Comparison of ENCODE assay signal across 15 cellular contexts in genomic region chr13:99018418-99019180, GRCh38. TPM values are rescaled to one million over a fixed set of nuclear protein-coding genes. Genes with fewer than 3 reads are reported as not detected.
DNase-seq lines count a peak whose midpoint lies in the region; ATAC-seq and TF ChIP-seq lines count a peak whose summit lies in the region.
"Had no signal": no experiment of that assay in that cellular context is flagged by ENCODE, and none has a peak within 500 bp of the region (broad histone marks: within the 10 kb centered on the region; RNA-seq: fewer than 3 reads in every experiment).

No MANE protein-coding gene starts in this region.

- no peak for DNase-seq in activated CD4-positive, alpha-beta T cell treated with anti-CD3 and anti-CD28 coated beads, Interleukin-2, amount 10 ng/mL, durations not matched to agents 24 days and 14 days
- DNase-seq in activated CD4-positive, alpha-beta T cell treated with anti-CD3 and anti-CD28 coated beads, Interleukin-2, amount 50 U/mL, for 48 hours: no peak
- DNase-seq in SK-N-SH (no peak), retinal pigment epithelial cell (ENCODE audit: low read depth) (peak; percentile 27), COR-L47 (lab: John Stamatoyannopoulos, UW) (no peak), CD1c-positive myeloid dendritic cell (ENCODE audit: extremely low spot score) (no peak)
- no peak for DNase-seq in CD4-positive, alpha-beta T cell
- DNase-seq: activated gamma-delta T cell treated with Interleukin-2 at 50 U/mL for 16 hours, dorsolateral prefrontal cortex, mesendoderm, NCI-H1092, NCI-H526 treated with DMSO at 0.1 percent for 48 hours, SIG-M5 had no signal

- no peaks in the 10 kb centered on the region for H3K36me3 ChIP-seq in SK-N-SH (replicated peaks in 1 of 2; ENCODE audit: control insufficient read depth in 1 of 2, insufficient read depth in 2 of 2, low read length in 1 of 2)

- H3K9ac ChIP-seq in SK-N-SH: no peak overlapping the region

- peaks cover 26% of the 10 kb centered on the region for H3K4me1 Mint-ChIP-seq in activated CD4-positive, alpha-beta T cell treated with anti-CD3 and anti-CD28 coated beads, Interleukin-2, amount 10 ng/mL, durations not matched to agents 24 days and 14 days
- peaks cover 79% of the 10 kb centered on the region for H3K4me1 Mint-ChIP-seq in CD4-positive, alpha-beta T cell (ENCODE audit: low read depth)

- H3K4me1 ChIP-seq in SK-N-SH (ENCODE audit: control insufficient read depth in 1 of 2, insufficient read depth in 2 of 2, low read depth in 1 of 2, low read length in 1 of 2): peaks cover 0 to 6% of the 10 kb centered on the region in 2 experiments; a peak in 2 of 4 replicates

- H3F3A ChIP-seq in SK-N-SH (replicated peaks; ENCODE audit: insufficient read depth): peaks cover 12% of the 10 kb centered on the region

- no peaks in the 10 kb centered on the region for H3K9me3 ChIP-seq in SK-N-SH
- H3K9me3 ChIP-seq in CD4-positive, alpha-beta T cell (ENCODE audit: control insufficient read depth, low read length): no peaks in the 10 kb centered on the region

- H3K27me3 Mint-ChIP-seq in activated CD4-positive, alpha-beta T cell treated with anti-CD3 and anti-CD28 coated beads, Interleukin-2, amount 10 ng/mL, durations not matched to agents 24 days and 14 days: no peaks in the 10 kb centered on the region
- no peaks in the 10 kb centered on the region for H3K27me3 Mint-ChIP-seq in CD4-positive, alpha-beta T cell

- H3K4me2 ChIP-seq in SK-N-SH: 0 out of 2 replicates have a peak overlapping the region, but pooled peaks have one; percentile 14

- WGBS in SK-N-SH (ENCODE audit: low lambda C conversion rate): 90% methylated on average over 3 of the region's 3 CpGs

- no peaks in the 10 kb centered on the region for H3K9me3 Mint-ChIP-seq in activated CD4-positive, alpha-beta T cell treated with anti-CD3 and anti-CD28 coated beads, Interleukin-2, amount 10 ng/mL, durations not matched to agents 24 days and 14 days
- H3K9me3 Mint-ChIP-seq in CD4-positive, alpha-beta T cell: no peaks in the 10 kb centered on the region
- H3K9me3 Mint-ChIP-seq: WTC11 had no signal

- no peaks in the 10 kb centered on the region for H3K27me3 ChIP-seq in SK-N-SH (ENCODE audit: insufficient read depth)
- H3K27me3 ChIP-seq in CD4-positive, alpha-beta T cell (ENCODE audit: control insufficient read depth, insufficient read depth, low read length): no peaks in the 10 kb centered on the region
- H3K27me3 ChIP-seq: dorsolateral prefrontal cortex had no signal

- H3K4me3 ChIP-seq in SK-N-SH (ENCODE audit: low read depth in 2 of 2, low read length in 1 of 2): no peak overlapping the region
- no peak overlapping the region for H3K4me3 ChIP-seq in retinal pigment epithelial cell (ENCODE audit: low read length)
- H3K4me3 ChIP-seq: dorsolateral prefrontal cortex had no signal

- CTCF ChIA-PET in SK-N-SH (lab: Yijun Ruan, JAX): interaction anchor here (1.0 to 1.5 kb wide), 5 partner anchors 10 to 178 kb away, joined by 3 to 7 read pairs (median 3); no protein-coding TSS in a partner anchor
- CTCF ChIA-PET in CD4-positive, alpha-beta T cell (lab: Charles Lee): interaction anchor here (1.2 kb wide), 1 partner anchor 178 kb away, joined by 3 read pairs; no protein-coding TSS in a partner anchor

- no peaks in the 10 kb centered on the region for H3K79me2 ChIP-seq in SK-N-SH (ENCODE audit: insufficient read depth)

- ATAC-seq in esophagus mucosa: peak; percentile 37
- no peak for ATAC-seq in CD4-positive, alpha-beta T cell (ENCODE audit: poor library complexity)
- ATAC-seq: WTC11 had no signal

- no peak for TF ChIP-seq EP300 in SK-N-SH (IDR thresholded peaks at IDR 0.05; ENCODE audit: borderline replicate concordance in 1 of 2, low read depth in 1 of 2, low read length in 1 of 2)

- no peaks in the 10 kb centered on the region for H3K9me2 ChIP-seq in SK-N-SH

- intact Hi-C loops in activated CD4-positive, alpha-beta T cell treated with anti-CD3 and anti-CD28 coated beads, Interleukin-2, amount 10 ng/mL, durations not matched to agents 24 days and 14 days (cut with micrococcal nuclease): loop anchor here (1.0 to 2.0 kb wide), 2 partner anchors 8 to 20 kb away; no protein-coding TSS in a partner anchor
- intact Hi-C loops in CD4-positive, alpha-beta T cell (cut with DNase I, micrococcal nuclease): no loop called here

- peak overlapping the region; percentile 25 to 71; a peak in 3 of 4 replicates for H3K27ac ChIP-seq in SK-N-SH (ENCODE audit: low read depth in 2 of 2, low read length in 1 of 2)
- H3K27ac ChIP-seq in CD4-positive, alpha-beta T cell (ENCODE audit: low read depth, low read length): no peak overlapping the region
- H3K27ac ChIP-seq: dorsolateral prefrontal cortex had no signal

- H4K20me1 ChIP-seq in SK-N-SH (ENCODE audit: insufficient read depth): no peaks in the 10 kb centered on the region

- H3K27ac Mint-ChIP-seq in activated CD4-positive, alpha-beta T cell treated with anti-CD3 and anti-CD28 coated beads, Interleukin-2, amount 10 ng/mL, durations not matched to agents 24 days and 14 days: peak overlapping the region; percentile 61
- H3K27ac Mint-ChIP-seq in CD4-positive, alpha-beta T cell: no peak overlapping the region
- H3K27ac Mint-ChIP-seq: WTC11 had no signal

- no peak for TF ChIP-seq RAD21 in SK-N-SH (IDR thresholded peaks at IDR 0.05; ENCODE audit: low read length)

- TF ChIP-seq CTCF in SK-N-SH (IDR thresholded peaks at IDR 0.05) (no peak), retinal pigment epithelial cell (conservative IDR thresholded peaks at IDR 0.05; ENCODE audit: low read depth, low read length) (no peak)
- no peak for TF ChIP-seq CTCF in CD4-positive, alpha-beta T cell (IDR thresholded peaks at IDR 0.05)

- H3K4me3 Mint-ChIP-seq in activated CD4-positive, alpha-beta T cell treated with anti-CD3 and anti-CD28 coated beads, Interleukin-2, amount 10 ng/mL, durations not matched to agents 24 days and 14 days: no peak overlapping the region
- no peak overlapping the region for H3K4me3 Mint-ChIP-seq in CD4-positive, alpha-beta T cell
- H3K4me3 Mint-ChIP-seq: WTC11 had no signal

- no peak overlapping the region for H2AFZ ChIP-seq in SK-N-SH (ENCODE audit: low read depth)

- peaks cover 11% of the 10 kb centered on the region for H3K36me3 Mint-ChIP-seq in activated CD4-positive, alpha-beta T cell treated with anti-CD3 and anti-CD28 coated beads, Interleukin-2, amount 10 ng/mL, durations not matched to agents 24 days and 14 days (ENCODE audit: low read depth)
- H3K36me3 Mint-ChIP-seq in CD4-positive, alpha-beta T cell (ENCODE audit: low read depth): no peaks in the 10 kb centered on the region
- H3K36me3 Mint-ChIP-seq: WTC11 had no signal

- POLR2A ChIA-PET in SK-N-SH (lab: Yijun Ruan, JAX): no interaction called here
- POLR2A ChIA-PET in CD4-positive, alpha-beta T cell (lab: Charles Lee): interaction anchor here (1.9 kb wide), 1 partner anchor 21 kb away, joined by 5 read pairs; no protein-coding TSS in a partner anchor

TF ChIP-seq in SK-N-SH, 30 proteins besides CTCF, POLR2A, EP300 and RAD21 (continues in another document):
- TF ChIP-seq, protein P1, sequence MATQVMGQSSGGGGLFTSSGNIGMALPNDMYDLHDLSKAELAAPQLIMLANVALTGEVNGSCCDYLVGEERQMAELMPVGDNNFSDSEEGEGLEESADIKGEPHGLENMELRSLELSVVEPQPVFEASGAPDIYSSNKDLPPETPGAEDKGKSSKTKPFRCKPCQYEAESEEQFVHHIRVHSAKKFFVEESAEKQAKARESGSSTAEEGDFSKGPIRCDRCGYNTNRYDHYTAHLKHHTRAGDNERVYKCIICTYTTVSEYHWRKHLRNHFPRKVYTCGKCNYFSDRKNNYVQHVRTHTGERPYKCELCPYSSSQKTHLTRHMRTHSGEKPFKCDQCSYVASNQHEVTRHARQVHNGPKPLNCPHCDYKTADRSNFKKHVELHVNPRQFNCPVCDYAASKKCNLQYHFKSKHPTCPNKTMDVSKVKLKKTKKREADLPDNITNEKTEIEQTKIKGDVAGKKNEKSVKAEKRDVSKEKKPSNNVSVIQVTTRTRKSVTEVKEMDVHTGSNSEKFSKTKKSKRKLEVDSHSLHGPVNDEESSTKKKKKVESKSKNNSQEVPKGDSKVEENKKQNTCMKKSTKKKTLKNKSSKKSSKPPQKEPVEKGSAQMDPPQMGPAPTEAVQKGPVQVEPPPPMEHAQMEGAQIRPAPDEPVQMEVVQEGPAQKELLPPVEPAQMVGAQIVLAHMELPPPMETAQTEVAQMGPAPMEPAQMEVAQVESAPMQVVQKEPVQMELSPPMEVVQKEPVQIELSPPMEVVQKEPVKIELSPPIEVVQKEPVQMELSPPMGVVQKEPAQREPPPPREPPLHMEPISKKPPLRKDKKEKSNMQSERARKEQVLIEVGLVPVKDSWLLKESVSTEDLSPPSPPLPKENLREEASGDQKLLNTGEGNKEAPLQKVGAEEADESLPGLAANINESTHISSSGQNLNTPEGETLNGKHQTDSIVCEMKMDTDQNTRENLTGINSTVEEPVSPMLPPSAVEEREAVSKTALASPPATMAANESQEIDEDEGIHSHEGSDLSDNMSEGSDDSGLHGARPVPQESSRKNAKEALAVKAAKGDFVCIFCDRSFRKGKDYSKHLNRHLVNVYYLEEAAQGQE (IDR thresholded peaks at IDR 0.05; ENCODE audit: low read depth, low read length): no peak
- TF ChIP-seq, protein P2, sequence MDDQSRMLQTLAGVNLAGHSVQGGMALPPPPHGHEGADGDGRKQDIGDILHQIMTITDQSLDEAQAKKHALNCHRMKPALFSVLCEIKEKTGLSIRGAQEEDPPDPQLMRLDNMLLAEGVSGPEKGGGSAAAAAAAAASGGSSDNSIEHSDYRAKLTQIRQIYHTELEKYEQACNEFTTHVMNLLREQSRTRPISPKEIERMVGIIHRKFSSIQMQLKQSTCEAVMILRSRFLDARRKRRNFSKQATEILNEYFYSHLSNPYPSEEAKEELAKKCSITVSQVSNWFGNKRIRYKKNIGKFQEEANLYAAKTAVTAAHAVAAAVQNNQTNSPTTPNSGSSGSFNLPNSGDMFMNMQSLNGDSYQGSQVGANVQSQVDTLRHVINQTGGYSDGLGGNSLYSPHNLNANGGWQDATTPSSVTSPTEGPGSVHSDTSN (IDR thresholded peaks at IDR 0.05): peak; percentile 35; the same call in 1 of the 2 replicates
- TF ChIP-seq ELF1 (IDR thresholded peaks at IDR 0.05) (no peak), YY1 (IDR thresholded peaks at IDR 0.05; ENCODE audit: low read depth) (no peak)

RNA-seq across cellular contexts. Expression of gene DOCK9, which starts 40.7 kb away (rescaled TPM):
- total RNA-seq in activated CD4-positive, alpha-beta T cell treated with anti-CD3 and anti-CD28 coated beads, Interleukin-2, amount 10 ng/mL, durations not matched to agents 24 days and 14 days: 42.2 and 43.5 TPM in 2 replicates
- 16.6 and 17.9 TPM in 2 replicates for polyA plus RNA-seq in SK-N-SH (2012; rRNA removed)
- 14.3 and 14.9 TPM in 2 replicates for polyA plus RNA-seq in SK-N-SH (2012; cell fraction: cytosol; rRNA removed)
- polyA plus RNA-seq in SK-N-SH (2012; cell fraction: nucleus; rRNA removed): 18.5 and 22.2 TPM in 2 replicates
- total RNA-seq in esophagus mucosa: 97.3 TPM
- 10 to 100 TPM; 76.3 to 79.3 TPM for total RNA-seq in CD4-positive, alpha-beta T cell
